11 cellular contexts compared by ENCODE assay signal in genomic region chr2:44964704-44965343, GRCh38. TPM values are rescaled to one million over a fixed set of nuclear protein-coding genes. Genes with fewer than 3 reads are reported as not detected.
DNase-seq lines count a peak whose midpoint lies in the region; ATAC-seq, FAIRE-seq and TF ChIP-seq lines count a peak whose summit lies in the region.
"Had no signal": no experiment of that assay in that cellular context is flagged by ENCODE, and none has a peak within 500 bp of the region (broad histone marks: within the 10 kb centered on the region; RNA-seq: fewer than 3 reads in every experiment).

No MANE protein-coding gene starts in this region.

- in situ Hi-C loops in SK-MEL-5 (cut with HindIII; ENCODE audit: low pct_unique_long_range_greater_than_20kb, low sequenced_read_pairs) = no loop called here

- H3K27me3 ChIP-seq in Karpas-422 (ENCODE audit: low read length) = no peaks in the 10 kb centered on the region

- DNase-seq in D721Med (ENCODE audit: insufficient read length, low spot score) = peak; percentile 62
- DNase-seq in Karpas-422 = peak; percentile 61
- peak; percentile 32 for DNase-seq in SK-MEL-5 (ENCODE audit: low read depth, low spot score)
- DNase-seq in kidney glomerular epithelial cell (lab: John Stamatoyannopoulos, UW) = peak; percentile 32
- no peak for DNase-seq in stimulated activated CD4-positive, alpha-beta T cell treated with anti-CD3 and anti-CD28 coated beads, Interleukin-1b, Interleukin-23, amount 100 ng/mL, for 48 hours
- no peak for DNase-seq in CD1c-positive myeloid dendritic cell (ENCODE audit: extremely low spot score)
- DNase-seq: naive thymus-derived CD8-positive, alpha-beta T cell; NCI-H1048 had no signal

- no peak for FAIRE-seq in D721Med (lab: Jason Lieb, UNC)
- FAIRE-seq: GM18507 had no signal

- ATAC-seq in GM18520 (IDR thresholded peaks at IDR 0.05; ENCODE audit: unreplicated experiment) (no peak), HG03135 (IDR thresholded peaks at IDR 0.05; ENCODE audit: unreplicated experiment) (no peak)
- ATAC-seq: naive thymus-derived CD8-positive, alpha-beta T cell had no signal

- H3K79me2 ChIP-seq in Karpas-422 (ENCODE audit: low read length) = no peaks in the 10 kb centered on the region

- H3K27ac ChIP-seq in Karpas-422 (ENCODE audit: low read length) = no peak overlapping the region

- no peaks in the 10 kb centered on the region for H3K4me1 ChIP-seq in Karpas-422 (ENCODE audit: low read length)

- H3K9ac ChIP-seq in Karpas-422 (ENCODE audit: low read length) = no peak overlapping the region

- H4K20me1 ChIP-seq in Karpas-422 (ENCODE audit: insufficient read depth, low read depth, low read length) = no peaks in the 10 kb centered on the region

- no peaks in the 10 kb centered on the region for H3K9me2 ChIP-seq in Karpas-422 (replicated peaks; ENCODE audit: insufficient read depth, low read length)

- no peak overlapping the region for H2AFZ ChIP-seq in Karpas-422 (ENCODE audit: low read length)

- H3K36me3 ChIP-seq in Karpas-422 (ENCODE audit: insufficient read depth, low read length) = no peaks in the 10 kb centered on the region

- H3K4me2 ChIP-seq in Karpas-422 (ENCODE audit: low read depth, low read length, poor library complexity, severe bottlenecking) = no peak overlapping the region

- H3K9me3 ChIP-seq in Karpas-422 (ENCODE audit: low read length) = no peaks in the 10 kb centered on the region

- H3K4me3 ChIP-seq in Karpas-422 (ENCODE audit: low read length) = no peak overlapping the region

- peak; percentile 29 for TF ChIP-seq CTCF in D721Med (IDR thresholded peaks at IDR 0.05; ENCODE audit: insufficient read depth, missing control alignments)

RNA-seq across cellular contexts. Expression of gene SIX3, which starts 23.3 kb away (rescaled TPM):
- not detected in 2 replicates for total RNA-seq in Karpas-422 (2014; rRNA removed; shearing (Covaris generic); ENCODE audit: low replicate concordance)
- total RNA-seq in SK-MEL-5 (2014; rRNA removed; shearing (Covaris generic)) = not detected in 2 replicates
- polyA plus RNA-seq in SK-MEL-5 (2015; cell fraction: cytosol; rRNA removed) = not detected in 2 replicates
- polyA plus RNA-seq in SK-MEL-5 (2015; cell fraction: nucleus; rRNA removed) = not detected in 2 replicates
- total RNA-seq: naive thymus-derived CD8-positive, alpha-beta T cell had no signal
- polyA plus RNA-seq: naive thymus-derived CD8-positive, alpha-beta T cell had no signal

RNA-seq across cellular contexts. Expression of gene SIX2, which starts 44.4 kb away (rescaled TPM):
- not detected in 2 replicates for total RNA-seq in Karpas-422 (2014; rRNA removed; shearing (Covaris generic); ENCODE audit: low replicate concordance)
- total RNA-seq in SK-MEL-5 (2014; rRNA removed; shearing (Covaris generic)) = not detected in 2 replicates
- not detected in 2 replicates for polyA plus RNA-seq in SK-MEL-5 (2015; cell fraction: cytosol; rRNA removed)
- polyA plus RNA-seq in SK-MEL-5 (2015; cell fraction: nucleus; rRNA removed) = 0.26 TPM in 1 of 2 replicates, not detected in the other
- total RNA-seq: naive thymus-derived CD8-positive, alpha-beta T cell had no signal
- polyA plus RNA-seq: naive thymus-derived CD8-positive, alpha-beta T cell had no signal

Comparison
In these comparisons a context has a peak if more than half of its experiments do, and no peak if none do; other contexts are left out.
1. DNase-seq: peak in D721Med (single experiment), Karpas-422 (single experiment), SK-MEL-5 (single experiment) and kidney glomerular epithelial cell (single experiment); none in stimulated activated CD4-positive, alpha-beta T cell treated with anti-CD3 and anti-CD28 coated beads, Interleukin-1b, Interleukin-23, amount 100 ng/mL, for 48 hours (single experiment) and CD1c-positive myeloid dendritic cell (single experiment).